ENCODE assay signal across 18 cellular contexts in the genomic region with DNA sequence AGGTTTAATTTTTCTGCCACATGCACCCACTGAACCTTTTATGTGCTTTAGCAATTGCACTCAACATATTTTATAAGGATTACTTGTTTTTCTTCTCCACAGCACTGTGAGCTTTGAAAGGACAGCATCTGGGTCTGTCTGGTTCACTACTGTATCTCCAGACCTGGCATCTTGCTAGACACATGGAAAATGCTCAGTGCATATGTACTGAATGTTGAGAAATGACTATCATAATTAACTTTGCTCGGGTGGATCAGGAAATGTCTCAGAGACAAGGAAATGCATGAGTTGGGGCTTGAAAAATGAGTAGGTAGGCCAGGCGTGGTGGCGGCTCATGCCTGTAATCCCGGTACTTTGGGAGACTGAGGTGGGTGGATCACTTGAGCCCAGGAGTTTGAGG. TPM values are rescaled to one million over a fixed set of nuclear protein-coding genes. Genes with fewer than 3 reads are reported as not detected.
DNase-seq lines count a peak whose midpoint lies in the region; TF ChIP-seq lines count a peak whose summit lies in the region.
"Had no signal": no experiment of that assay in that cellular context is flagged by ENCODE, and none has a peak within 500 bp of the region (broad histone marks: within the 10 kb centered on the region; RNA-seq: fewer than 3 reads in every experiment).

No MANE protein-coding gene starts in this region.

- no peaks in the 10 kb centered on the region for H3K9me2 ChIP-seq in GM23248 (ENCODE audit: insufficient read depth)
- H3K9me2 ChIP-seq in hepatocyte (replicated peaks; ENCODE audit: insufficient read depth), result no peaks in the 10 kb centered on the region

- H3K4me3 Mint-ChIP-seq in Calu3 (ENCODE audit: low read depth, unreplicated experiment), result no peak overlapping the region
- H3K4me3 Mint-ChIP-seq: activated CD4-positive, alpha-beta T cell treated with anti-CD3 and anti-CD28 coated beads, Interleukin-2, amount 10 ng/mL, durations not matched to agents 7 days and 5 days; CD4-positive, CD25-positive, alpha-beta regulatory T cell had no signal

- no peaks in the 10 kb centered on the region for H3K4me1 ChIP-seq in GM23248 (ENCODE audit: insufficient read depth)
- H3K4me1 ChIP-seq in hepatocyte (ENCODE audit: insufficient read depth), result no peaks in the 10 kb centered on the region
- no peaks in the 10 kb centered on the region for H3K4me1 ChIP-seq in colonic mucosa
- H3K4me1 ChIP-seq: adrenal gland had no signal

- H3K9ac ChIP-seq in GM23248 (no peak overlapping the region), colonic mucosa (ENCODE audit: low read depth in 2 of 2, low read length in 2 of 2) (no peak overlapping the region)

- TF ChIP-seq CTCF in hepatocyte (IDR thresholded peaks at IDR 0.05; ENCODE audit: poor library complexity), result no peak
- no peak for TF ChIP-seq CTCF in Calu3 (IDR thresholded peaks at IDR 0.05; ENCODE audit: unreplicated experiment)
- no peak for TF ChIP-seq CTCF in colonic mucosa (IDR thresholded peaks at IDR 0.05)

- H3K4me1 Mint-ChIP-seq in Calu3 (ENCODE audit: low read depth, unreplicated experiment), result no peaks in the 10 kb centered on the region
- H3K4me1 Mint-ChIP-seq: activated CD4-positive, alpha-beta T cell treated with anti-CD3 and anti-CD28 coated beads, Interleukin-2, amount 10 ng/mL, durations not matched to agents 7 days and 5 days; CD4-positive, CD25-positive, alpha-beta regulatory T cell had no signal

- H3K4me3 ChIP-seq in GM23248 (no peak overlapping the region), hepatocyte (no peak overlapping the region), colonic mucosa (no peak overlapping the region)
- H3K4me3 ChIP-seq: adrenal gland had no signal

- WGBS in GM23248 (ENCODE audit: low coverage in 1 of 2, low lambda C conversion rate in 2 of 2, missing lambda C conversion rate in 2 of 2), 2 experiments, result 30 to 39% methylated on average over 4 of the region's 4 CpGs
- WGBS in hepatocyte (ENCODE audit: low lambda C conversion rate, missing lambda C conversion rate), result 58% methylated on average over 4 of the region's 4 CpGs

- peak; percentile 5 to 51 for DNase-seq in NCI-H524 (lab: John Stamatoyannopoulos, UW)
- no peak for DNase-seq in NCI-H524 treated with DMSO at 0.1 percent for 48 hours (lab: John Stamatoyannopoulos, UW)
- peak; percentile 10 for DNase-seq in GM23248
- peak; percentile 9 for DNase-seq in NCI-H69 (lab: John Stamatoyannopoulos, UW)
- DNase-seq in hepatocyte (ENCODE audit: low spot score), result peak; percentile 50
- DNase-seq in Calu3, result no peak
- no peak for DNase-seq in colonic mucosa
- DNase-seq in activated T-cell treated with anti-CD3 and anti-CD28 coated beads, Interleukin-2, amount 50 U/mL, for 48 hours, result no peak
- DNase-seq: ACHN; activated CD4-positive, alpha-beta T cell treated with anti-CD3 and anti-CD28 coated beads, Interleukin-2, amount 10 ng/mL, durations not matched to agents 7 days and 5 days; activated CD8-positive, alpha-beta memory T cell treated with anti-CD3 and anti-CD28 coated beads, Interleukin-2, amount 50 U/mL, for 4 hours; activated effector memory CD4-positive, alpha-beta T cell treated with anti-CD3 and anti-CD28 coated beads, Interleukin-2, amount 50 U/mL, for 16 hours; CD4-positive, CD25-positive, alpha-beta regulatory T cell; effector CD8-positive, alpha-beta T cell; IMR-90; SW 1271 had no signal

- no peaks in the 10 kb centered on the region for H3K9me3 Mint-ChIP-seq in Calu3 (ENCODE audit: low read depth, unreplicated experiment)
- H3K9me3 Mint-ChIP-seq: activated CD4-positive, alpha-beta T cell treated with anti-CD3 and anti-CD28 coated beads, Interleukin-2, amount 10 ng/mL, durations not matched to agents 7 days and 5 days had no signal

- H3K9me3 ChIP-seq in GM23248 (ENCODE audit: low read depth) (no peaks in the 10 kb centered on the region), hepatocyte (ENCODE audit: low read depth) (no peaks in the 10 kb centered on the region), colonic mucosa (no peaks in the 10 kb centered on the region)
- H3K9me3 ChIP-seq: adrenal gland had no signal

- CTCF ChIA-PET in Calu3 (lab: Charles Lee), result interaction anchor here (0.6 kb wide), 1 partner anchor 51 kb away, joined by 4 read pairs; no protein-coding TSS in a partner anchor

- H3K27ac ChIP-seq in GM23248 (no peak overlapping the region), hepatocyte (no peak overlapping the region), colonic mucosa (no peak overlapping the region)
- H3K27ac ChIP-seq: adrenal gland, RWPE1 had no signal

- BruUV-seq in Calu3 (replicated peaks; lab: Mats Ljungman, UMichigan), result no TSS peak

- H2AFZ ChIP-seq in GM23248, result no peak overlapping the region
- no peak overlapping the region for H2AFZ ChIP-seq in hepatocyte

- peaks cover 10% of the 10 kb centered on the region for H3K27me3 Mint-ChIP-seq in Calu3 (ENCODE audit: unreplicated experiment)

- H3K79me2 ChIP-seq in GM23248 (ENCODE audit: insufficient read depth) (no peaks in the 10 kb centered on the region), hepatocyte (no peaks in the 10 kb centered on the region)

- H3K36me3 Mint-ChIP-seq in Calu3 (ENCODE audit: insufficient read depth, unreplicated experiment), result no peaks in the 10 kb centered on the region
- H3K36me3 Mint-ChIP-seq: CD4-positive, CD25-positive, alpha-beta regulatory T cell had no signal

- H3K4me2 ChIP-seq in GM23248 (ENCODE audit: unreplicated experiment) (no peak overlapping the region), hepatocyte (no peak overlapping the region)

- H4K20me1 ChIP-seq in GM23248 (ENCODE audit: insufficient read depth) (no peaks in the 10 kb centered on the region), hepatocyte (ENCODE audit: insufficient read depth, poor library complexity, severe bottlenecking) (no peaks in the 10 kb centered on the region)

- in situ Hi-C loops in GM23248 (cut with MboI), result no loop called here

- H3F3A ChIP-seq in GM23248 (ENCODE audit: insufficient read depth), result no peaks in the 10 kb centered on the region

- no peaks in the 10 kb centered on the region for H3K27me3 ChIP-seq in GM23248 (replicated peaks; ENCODE audit: insufficient read depth)
- no peaks in the 10 kb centered on the region for H3K27me3 ChIP-seq in hepatocyte
- H3K27me3 ChIP-seq in colonic mucosa, result no peaks in the 10 kb centered on the region
- H3K27me3 ChIP-seq: adrenal gland had no signal

- no peaks in the 10 kb centered on the region for H3K36me3 ChIP-seq in GM23248 (ENCODE audit: low read depth)
- no peaks in the 10 kb centered on the region for H3K36me3 ChIP-seq in hepatocyte (replicated peaks; ENCODE audit: insufficient read depth, low read depth)
- H3K36me3 ChIP-seq in colonic mucosa, result no peaks in the 10 kb centered on the region
- H3K36me3 ChIP-seq: adrenal gland had no signal

- intact Hi-C loops in Calu3 (cut with micrococcal nuclease; ENCODE audit: unreplicated experiment) (no loop called here), colonic mucosa (cut with DNase I) (no loop called here)

- no peak overlapping the region for H3K27ac Mint-ChIP-seq in Calu3 (ENCODE audit: unreplicated experiment)
- H3K27ac Mint-ChIP-seq: activated CD4-positive, alpha-beta T cell treated with anti-CD3 and anti-CD28 coated beads, Interleukin-2, amount 10 ng/mL, durations not matched to agents 7 days and 5 days; CD4-positive, CD25-positive, alpha-beta regulatory T cell had no signal

RNA-seq across cellular contexts. Expression of gene DOCK3, which starts 40.2 kb away (rescaled TPM):
- total RNA-seq in GM23248 (2014; rRNA removed; shearing (Covaris generic)), result 0.43 and 0.51 TPM in 2 replicates
- polyA plus RNA-seq in GM23248 (2016; fragmentation: Nextera tagmentation; extraction: Ambion mirVana) (0.20 and 0.23 TPM in 2 replicates), hepatocyte (1.6 and 1.9 TPM in 2 replicates)
- total RNA-seq in hepatocyte (0.77 and 0.88 TPM in 2 replicates), Calu3 (2022) (0.19 and 0.34 TPM in 2 replicates), colonic mucosa (under 1 TPM; 0.02 to 0.32 TPM)

Comparison
In these comparisons a context has a peak if more than half of its experiments do, and no peak if none do; other contexts are left out.
1. DNase-seq: peak in NCI-H524 (2 of 2), GM23248 (single experiment), NCI-H69 (single experiment) and hepatocyte (single experiment); none in NCI-H524 treated with DMSO at 0.1 percent for 48 hours (single experiment), Calu3 (single experiment), colonic mucosa (single experiment) and activated T-cell treated with anti-CD3 and anti-CD28 coated beads, Interleukin-2, amount 50 U/mL, for 48 hours (0 of 2).